In genomic region chr22:47033648-47034000, GRCh38 we compare ENCODE assay signal across 16 cellular contexts.
DNase-seq lines count a peak whose midpoint lies in the region; ATAC-seq and TF ChIP-seq lines count a peak whose summit lies in the region.
"Had no signal": no experiment of that assay in that cellular context is flagged by ENCODE, and none has a peak within 500 bp of the region (broad histone marks: within the 10 kb centered on the region; RNA-seq: fewer than 3 reads in every experiment).

No MANE protein-coding gene starts in this region.

- intact Hi-C loops in left ventricle myocardium inferior (cut with micrococcal nuclease): no loop called here
- intact Hi-C loops in Right ventricle myocardium superior (cut with DNase I): no loop called here
- intact Hi-C loops in esophagus squamous epithelium (cut with DNase I): no loop called here
- intact Hi-C loops in posterior vena cava (cut with DNase I): no loop called here
- intact Hi-C loops in aorta (cut with DNase I): no loop called here

- H3K4me1 ChIP-seq in left ventricle myocardium inferior (peaks cover 4% of the 10 kb centered on the region), esophagus squamous epithelium (peaks cover 44 to 83% (median 45%) of the 10 kb centered on the region in 3 donors), aorta (ENCODE audit: control insufficient read depth in 1 of 2, insufficient read depth in 2 of 2, low read length in 2 of 2) (no peaks in the 10 kb centered on the region)
- H3K4me1 ChIP-seq: Caco-2 had no signal

- H3K27me3 ChIP-seq in left ventricle myocardium inferior (ENCODE audit: low read depth) (no peaks in the 10 kb centered on the region), esophagus squamous epithelium (no peaks in the 10 kb centered on the region), aorta (ENCODE audit: control insufficient read depth in 1 of 2, insufficient read depth in 2 of 2, low read length in 1 of 2) (no peaks in the 10 kb centered on the region)

- no peak overlapping the region for H3K27ac Mint-ChIP-seq in activated CD4-positive, alpha-beta memory T cell treated with anti-CD3 and anti-CD28 coated beads, Interleukin-2, amount 10 ng/mL, durations not matched to agents 7 days and 5 days

- peak; percentile 7 for DNase-seq in left ventricle myocardium inferior
- no peak for DNase-seq in Right ventricle myocardium superior
- no peak for DNase-seq in esophagus squamous epithelium (lab: John Stamatoyannopoulos, UW)
- DNase-seq in posterior vena cava (ENCODE audit: low spot score): peak; percentile 44
- DNase-seq in aorta: peak; percentile 37 to 66
- DNase-seq in NCI-H526 treated with DMSO at 0.1 percent for 48 hours (lab: John Stamatoyannopoulos, UW): no peak
- DNase-seq in activated CD4-positive, alpha-beta memory T cell treated with anti-CD3 and anti-CD28 coated beads, Interleukin-2, amount 10 ng/mL, durations not matched to agents 7 days and 5 days: no peak
- DNase-seq in stimulated activated CD8-positive, alpha-beta memory T cell treated with anti-CD3 and anti-CD28 coated beads, Interleukin-4, amount 100 ng/mL, for 48 hours: no peak
- DNase-seq: Caco-2, DMS53, NCI-H146, NCI-H2081 treated with DMSO at 0.1 percent for 48 hours, NCI-H526 had no signal

- H3K4me3 ChIP-seq in left ventricle myocardium inferior (no peak overlapping the region), esophagus squamous epithelium (no peak overlapping the region), aorta (ENCODE audit: low read length in 2 of 2) (no peak overlapping the region)

- CTCF ChIA-PET in activated CD4-positive, alpha-beta memory T cell treated with anti-CD3 and anti-CD28 coated beads, Interleukin-2, amount 10 ng/mL, durations not matched to agents 7 days and 5 days (lab: Charles Lee): no interaction called here

- no peak overlapping the region for H3K4me3 Mint-ChIP-seq in activated CD4-positive, alpha-beta memory T cell treated with anti-CD3 and anti-CD28 coated beads, Interleukin-2, amount 10 ng/mL, durations not matched to agents 7 days and 5 days
- H3K4me3 Mint-ChIP-seq: CD14-positive monocyte, IgD-negative memory B cell had no signal

- WGBS in esophagus squamous epithelium, 2 donors: 95 to 97% methylated on average over 10 to 11 of the region's 11 CpGs
- WGBS in aorta, 2 donors: 93 to 94% methylated on average over 11 of the region's 11 CpGs

- H3K36me3 ChIP-seq in left ventricle myocardium inferior: peaks cover 3% of the 10 kb centered on the region
- peaks cover 0 to 17% (median 0%) of the 10 kb centered on the region in 3 donors for H3K36me3 ChIP-seq in esophagus squamous epithelium
- no peaks in the 10 kb centered on the region for H3K36me3 ChIP-seq in aorta (ENCODE audit: control insufficient read depth in 1 of 2, insufficient read depth in 2 of 2, low read length in 1 of 2)

- H3K27ac ChIP-seq in left ventricle myocardium inferior (replicated peaks) (no peak overlapping the region), esophagus squamous epithelium (peak overlapping the region; percentile 75 to 95 (median 91)), aorta (ENCODE audit: low read depth in 1 of 2, low read length in 2 of 2) (no peak overlapping the region)

- no peaks in the 10 kb centered on the region for H3K9me3 Mint-ChIP-seq in activated CD4-positive, alpha-beta memory T cell treated with anti-CD3 and anti-CD28 coated beads, Interleukin-2, amount 10 ng/mL, durations not matched to agents 7 days and 5 days
- H3K9me3 Mint-ChIP-seq: IgD-negative memory B cell had no signal

- no peak for TF ChIP-seq POLR2A in esophagus squamous epithelium (IDR thresholded peaks at IDR 0.05)

- no peaks in the 10 kb centered on the region for H3K4me1 Mint-ChIP-seq in activated CD4-positive, alpha-beta memory T cell treated with anti-CD3 and anti-CD28 coated beads, Interleukin-2, amount 10 ng/mL, durations not matched to agents 7 days and 5 days
- H3K4me1 Mint-ChIP-seq: CD14-positive monocyte had no signal

- TF ChIP-seq CTCF in left ventricle myocardium inferior (IDR thresholded peaks at IDR 0.05; ENCODE audit: borderline replicate concordance): no peak
- no peak for TF ChIP-seq CTCF in esophagus squamous epithelium (IDR thresholded peaks at IDR 0.05)

- no peaks in the 10 kb centered on the region for H3K36me3 Mint-ChIP-seq in activated CD4-positive, alpha-beta memory T cell treated with anti-CD3 and anti-CD28 coated beads, Interleukin-2, amount 10 ng/mL, durations not matched to agents 7 days and 5 days (ENCODE audit: low read depth)

- POLR2A ChIA-PET in activated CD4-positive, alpha-beta memory T cell treated with anti-CD3 and anti-CD28 coated beads, Interleukin-2, amount 10 ng/mL, durations not matched to agents 7 days and 5 days (lab: Charles Lee): interaction anchor here (1.1 kb wide), 1 partner anchor 11 kb away, joined by 3 read pairs; no protein-coding TSS in a partner anchor

- H3K27me3 Mint-ChIP-seq in activated CD4-positive, alpha-beta memory T cell treated with anti-CD3 and anti-CD28 coated beads, Interleukin-2, amount 10 ng/mL, durations not matched to agents 7 days and 5 days: no peaks in the 10 kb centered on the region
- H3K27me3 Mint-ChIP-seq: IgD-negative memory B cell had no signal

- ATAC-seq in Right ventricle myocardium superior (ENCODE audit: poor library complexity): no peak
- ATAC-seq in aorta (ENCODE audit: low FRiP score): no peak
- ATAC-seq: HCT116 had no signal

- no peaks in the 10 kb centered on the region for H3K9me3 ChIP-seq in left ventricle myocardium inferior (replicated peaks)
- no peaks in the 10 kb centered on the region for H3K9me3 ChIP-seq in esophagus squamous epithelium
- no peaks in the 10 kb centered on the region for H3K9me3 ChIP-seq in aorta (ENCODE audit: control insufficient read depth, low read length)
- H3K9me3 ChIP-seq: Caco-2 had no signal

Comparison
In these comparisons a context has a peak if more than half of its experiments do, and no peak if none do; other contexts are left out.
1. DNase-seq: peak in left ventricle myocardium inferior (single experiment), posterior vena cava (single experiment) and aorta (2 of 2); none in Right ventricle myocardium superior (single experiment), esophagus squamous epithelium (single experiment), NCI-H526 treated with DMSO at 0.1 percent for 48 hours (single experiment), activated CD4-positive, alpha-beta memory T cell treated with anti-CD3 and anti-CD28 coated beads, Interleukin-2, amount 10 ng/mL, durations not matched to agents 7 days and 5 days (single experiment) and stimulated activated CD8-positive, alpha-beta memory T cell treated with anti-CD3 and anti-CD28 coated beads, Interleukin-4, amount 100 ng/mL, for 48 hours (single experiment).
2. H3K27ac ChIP-seq: peak in esophagus squamous epithelium (4 of 4); none in left ventricle myocardium inferior (single experiment) and aorta (0 of 2).